8 cellular contexts compared by ENCODE assay signal in the genomic region with DNA sequence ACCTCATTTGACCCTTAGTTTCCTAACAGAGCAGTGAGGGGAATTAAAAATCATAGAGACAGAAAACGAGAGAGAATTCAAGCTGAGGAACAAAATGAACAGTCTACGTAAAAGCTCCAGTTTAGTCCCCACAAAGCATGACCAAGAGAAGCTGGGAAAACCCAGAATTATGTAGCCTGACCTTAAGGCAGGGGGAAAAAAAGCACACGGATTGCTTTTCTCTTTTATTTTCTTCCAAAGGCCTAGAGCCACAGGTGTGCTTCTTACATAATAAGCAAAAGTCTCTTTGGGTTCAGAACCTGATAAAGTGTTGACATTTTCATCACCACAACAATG. TPM values are rescaled to one million over a fixed set of nuclear protein-coding genes. Genes with fewer than 3 reads are reported as not detected.
DNase-seq lines count a peak whose midpoint lies in the region; ATAC-seq, FAIRE-seq and TF ChIP-seq lines count a peak whose summit lies in the region.

No MANE protein-coding gene starts in this region.

- intact Hi-C loops in esophagus muscularis mucosa (cut with DNase I) (no loop called here), prostate gland (cut with DNase I) (no loop called here)

- H3F3A ChIP-seq in DOHH2 (ENCODE audit: control insufficient read depth, insufficient read depth): no peaks in the 10 kb centered on the region

- peak overlapping the region; percentile 89 for H3K4me2 ChIP-seq in DOHH2 (ENCODE audit: low read length)

- no peaks in the 10 kb centered on the region for H3K9me3 ChIP-seq in DOHH2 (ENCODE audit: control insufficient read depth, insufficient read depth, low read length)
- no peaks in the 10 kb centered on the region for H3K9me3 ChIP-seq in RWPE2 (ENCODE audit: severe bottlenecking)
- H3K9me3 ChIP-seq in esophagus muscularis mucosa: no peaks in the 10 kb centered on the region
- H3K9me3 ChIP-seq in prostate gland: no peaks in the 10 kb centered on the region

- TF ChIP-seq CTCF in DOHH2 (IDR thresholded peaks at IDR 0.05; ENCODE audit: low read depth, low read length, poor library complexity, severe bottlenecking) (no peak), RWPE2 (IDR thresholded peaks at IDR 0.05; ENCODE audit: poor library complexity, severe bottlenecking) (no peak), esophagus muscularis mucosa (IDR thresholded peaks at IDR 0.05) (no peak), prostate gland (IDR thresholded peaks at IDR 0.05) (no peak), D721Med (IDR thresholded peaks at IDR 0.05; ENCODE audit: insufficient read depth, missing control alignments) (no peak)

- no peaks in the 10 kb centered on the region for H4K20me1 ChIP-seq in DOHH2 (ENCODE audit: control insufficient read depth, insufficient read depth, low read depth, low read length)

- peaks cover 26% of the 10 kb centered on the region for H3K4me1 ChIP-seq in DOHH2 (ENCODE audit: control insufficient read depth, low read length)
- peaks cover 18% of the 10 kb centered on the region for H3K4me1 ChIP-seq in RWPE2 (ENCODE audit: insufficient read depth, poor library complexity, severe bottlenecking)
- H3K4me1 ChIP-seq in esophagus muscularis mucosa: peaks cover 34 to 45% (median 41%) of the 10 kb centered on the region in 4 donors
- H3K4me1 ChIP-seq in prostate gland (replicated peaks): peaks cover 5% of the 10 kb centered on the region

- DNase-seq in RWPE2 (ENCODE audit: low spot score) (no peak), esophagus muscularis mucosa (ENCODE audit: extremely low spot score) (no peak), prostate gland (ENCODE audit: low spot score) (no peak), NCI-H1092 (lab: John Stamatoyannopoulos, UW) (no peak), D721Med (ENCODE audit: insufficient read length, low spot score) (no peak)
- DNase-seq in stimulated activated CD4-positive, alpha-beta T cell treated with anti-CD3 and anti-CD28 coated beads, Interleukin-1b, Interleukin-23, amount 100 ng/mL, for 48 hours: no peak

- H3K27me3 ChIP-seq in DOHH2 (ENCODE audit: control insufficient read depth, low read length) (no peaks in the 10 kb centered on the region), RWPE2 (ENCODE audit: insufficient read depth, poor library complexity, severe bottlenecking) (no peaks in the 10 kb centered on the region), esophagus muscularis mucosa (no peaks in the 10 kb centered on the region), prostate gland (replicated peaks; ENCODE audit: insufficient read depth) (no peaks in the 10 kb centered on the region)

- H3K27ac ChIP-seq in DOHH2 (ENCODE audit: low read depth, low read length) (no peak overlapping the region), RWPE2 (ENCODE audit: poor library complexity, severe bottlenecking) (peak overlapping the region; percentile 39), esophagus muscularis mucosa (replicated peaks in 1 of 4) (peak overlapping the region; percentile 77 to 85 (median 83)), prostate gland (peak overlapping the region; percentile 80 to 83)

- no peak for FAIRE-seq in D721Med (lab: Jason Lieb, UNC)

- H3K36me3 ChIP-seq in DOHH2 (ENCODE audit: control insufficient read depth, low read length) (no peaks in the 10 kb centered on the region), RWPE2 (ENCODE audit: low read depth) (no peaks in the 10 kb centered on the region), esophagus muscularis mucosa (no peaks in the 10 kb centered on the region), prostate gland (no peaks in the 10 kb centered on the region)

- TF ChIP-seq EP300 in esophagus muscularis mucosa (IDR thresholded peaks at IDR 0.05): no peak

- H3K79me2 ChIP-seq in DOHH2 (ENCODE audit: control insufficient read depth, low read length): peaks cover 45% of the 10 kb centered on the region

- H3K4me3 ChIP-seq in DOHH2 (ENCODE audit: low read length): peak overlapping the region; percentile 82
- peak overlapping the region; percentile 82 for H3K4me3 ChIP-seq in RWPE2 (ENCODE audit: severe bottlenecking)
- peak overlapping the region; percentile 73 to 96 (median 88) for H3K4me3 ChIP-seq in esophagus muscularis mucosa
- peak overlapping the region; percentile 84 to 89 for H3K4me3 ChIP-seq in prostate gland

- no peak for ATAC-seq in RWPE2 (ENCODE audit: low read depth)
- ATAC-seq in HG03095 (IDR thresholded peaks at IDR 0.05; ENCODE audit: unreplicated experiment): no peak

- no peak for TF ChIP-seq POLR2A in esophagus muscularis mucosa (IDR thresholded peaks at IDR 0.05; ENCODE audit: low read depth)
- no peak for TF ChIP-seq POLR2A in prostate gland (IDR thresholded peaks at IDR 0.05)

- no peaks in the 10 kb centered on the region for H3K9me2 ChIP-seq in DOHH2 (replicated peaks; ENCODE audit: control insufficient read depth, low read length)

- 35% methylated on average over 3 of the region's 3 CpGs for WGBS in esophagus muscularis mucosa
- WGBS in prostate gland: 28% methylated on average over 3 of the region's 3 CpGs

RNA-seq across cellular contexts. Expression of a gene that starts 0.5 kb away (rescaled TPM):
- total RNA-seq in esophagus muscularis mucosa: 10 to 100 TPM; 20.0 to 28.9 (median 26.0) TPM
- 10 to 100 TPM; 56.2 to 60.7 TPM for total RNA-seq in prostate gland

RNA-seq across cellular contexts. Expression of a gene that starts 22.7 kb away (rescaled TPM):
- total RNA-seq in esophagus muscularis mucosa: 1 to 10 TPM; 2.5 to 3.3 (median 3.0) TPM
- total RNA-seq in prostate gland: 1 to 10 TPM; 3.1 to 4.1 TPM

RNA-seq across cellular contexts. Expression of a gene that starts 23.0 kb away (rescaled TPM):
- 10 to 100 TPM; 68.7 to 74.3 (median 72.1) TPM for total RNA-seq in esophagus muscularis mucosa
- total RNA-seq in prostate gland: 100 to 1,000 TPM in 1 of 2 donors, 10 to 100 TPM in 1; 54.3 to 172 TPM
